In the genomic region with DNA sequence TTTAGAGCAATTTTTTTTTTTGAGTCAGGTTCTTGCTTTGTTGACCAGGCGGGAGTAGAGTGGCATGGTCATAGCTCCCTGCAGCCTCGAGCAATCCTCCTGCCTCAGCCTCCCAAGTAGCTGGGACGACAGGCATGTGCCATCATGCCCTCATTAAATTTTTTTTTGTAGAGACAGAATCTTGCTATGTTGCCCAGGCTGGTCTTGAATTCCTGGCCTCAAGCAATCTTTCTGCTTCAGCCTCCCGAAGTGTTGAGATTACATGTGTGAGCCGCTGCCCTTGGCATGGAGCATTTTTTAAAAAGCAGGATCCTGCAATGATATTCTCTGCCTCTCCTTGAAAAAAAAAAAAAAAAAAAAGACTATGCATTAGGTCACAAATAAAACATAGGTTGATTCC, we compare ENCODE assay signal across 3 cellular contexts. TPM values are rescaled to one million over a fixed set of nuclear protein-coding genes. Genes with fewer than 3 reads are reported as not detected.
"Had no signal": no experiment of that assay in that cellular context is flagged by ENCODE, and none has a peak within 500 bp of the region (broad histone marks: within the 10 kb centered on the region; RNA-seq: fewer than 3 reads in every experiment).

No MANE protein-coding gene starts in this region.

- DNase-seq: GDM1, GF-D8 had no signal

- ATAC-seq: GM12878 had no signal

- H3K4me3 ChIP-seq: GM12878 had no signal

RNA-seq across cellular contexts. Expression of a gene that starts 5.9 kb away (rescaled TPM):
- polyA plus RNA-seq: GM12878 had no signal

RNA-seq across cellular contexts. Expression of a gene that starts 14.1 kb away (rescaled TPM):
- polyA plus RNA-seq: GM12878 had no signal

RNA-seq across cellular contexts. Expression of a gene that starts 53.0 kb away (rescaled TPM):
- polyA plus RNA-seq: GM12878 had no signal

RNA-seq across cellular contexts. Expression of a gene that starts 56.5 kb away (rescaled TPM):
- polyA plus RNA-seq: GM12878 had no signal
